ENCODE assay signal across 16 cellular contexts in the genomic region with DNA sequence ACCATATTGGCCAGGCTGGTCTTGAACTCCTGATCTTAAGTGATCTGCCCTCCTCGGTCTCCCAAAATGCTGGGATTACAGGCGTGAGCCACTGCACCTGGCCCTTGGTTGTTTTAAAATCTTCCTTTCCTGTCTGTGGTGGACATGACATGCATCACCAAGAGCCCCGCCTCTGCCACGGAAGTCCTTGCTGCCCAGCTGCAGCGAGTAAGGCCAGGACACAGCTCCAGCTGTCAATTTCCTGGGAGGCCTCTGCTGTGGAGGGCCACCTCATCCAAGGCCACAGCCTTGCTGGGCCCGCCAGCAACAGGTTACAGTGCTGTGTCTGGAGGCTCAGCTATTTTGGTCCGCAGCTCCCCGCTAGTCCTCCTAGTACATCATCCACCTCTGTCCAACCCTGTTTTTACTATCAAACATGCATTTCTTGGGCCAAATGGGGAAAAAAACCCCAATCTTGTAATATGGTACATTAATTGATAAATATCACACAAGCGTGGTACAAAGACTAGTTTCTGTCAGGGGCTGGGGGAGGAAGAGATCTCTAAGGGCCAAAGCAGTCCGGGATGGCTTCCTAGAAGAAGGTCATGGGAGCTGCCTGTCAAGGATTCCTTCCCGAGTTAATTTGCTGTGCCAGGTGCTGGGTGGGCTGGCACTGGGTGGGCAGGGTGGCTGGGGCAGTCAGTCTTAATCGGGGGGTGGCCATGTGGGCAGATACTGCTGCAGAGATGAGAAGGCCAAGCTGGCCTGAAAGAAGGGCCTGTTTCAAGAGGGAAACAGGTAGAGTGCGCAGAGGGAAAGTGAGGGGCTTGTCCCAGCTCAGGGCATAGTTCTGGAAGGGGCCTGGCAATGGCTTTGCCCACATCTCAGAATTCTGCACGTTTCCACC.
A peak's percentile ranks its signal among the peaks of the same experiment; 100 is the strongest.
DNase-seq lines count a peak whose midpoint lies in the region; TF ChIP-seq lines count a peak whose summit lies in the region.
"Had no signal": no experiment of that assay in that cellular context is flagged by ENCODE, and none has a peak within 500 bp of the region (broad histone marks: within the 10 kb centered on the region; RNA-seq: fewer than 3 reads in every experiment).

No MANE protein-coding gene starts in this region.

- peaks cover 27% of the 10 kb centered on the region for H3K27me3 Mint-ChIP-seq in activated CD4-positive, alpha-beta T cell treated with anti-CD3 and anti-CD28 coated beads, Interleukin-2, amount 10 ng/mL, durations not matched to agents 24 days and 14 days

- intact Hi-C loops in sigmoid colon (cut with DNase I) = no loop called here
- intact Hi-C loops in activated CD4-positive, alpha-beta T cell treated with anti-CD3 and anti-CD28 coated beads, Interleukin-2, amount 10 ng/mL, durations not matched to agents 24 days and 14 days (cut with micrococcal nuclease) = no loop called here

- no peak for TF ChIP-seq EP300 in sigmoid colon (IDR thresholded peaks at IDR 0.05)

- peaks cover 6% of the 10 kb centered on the region; the same call in 1 of the 2 replicates for H4K20me1 ChIP-seq in BLaER1

- H3K4me3 ChIP-seq in BLaER1 (no peak overlapping the region), HEK293 (ENCODE audit: low read depth, low read length) (no peak overlapping the region), sigmoid colon (no peak overlapping the region)
- H3K4me3 ChIP-seq: GM23248, K562, Peyer's patch had no signal

- H3K36me3 Mint-ChIP-seq in activated CD4-positive, alpha-beta T cell treated with anti-CD3 and anti-CD28 coated beads, Interleukin-2, amount 10 ng/mL, durations not matched to agents 24 days and 14 days (ENCODE audit: low read depth) = no peaks in the 10 kb centered on the region

- peaks cover 3% of the 10 kb centered on the region for H3K4me1 Mint-ChIP-seq in activated CD4-positive, alpha-beta T cell treated with anti-CD3 and anti-CD28 coated beads, Interleukin-2, amount 10 ng/mL, durations not matched to agents 24 days and 14 days

- H3K9me3 Mint-ChIP-seq in activated CD4-positive, alpha-beta T cell treated with anti-CD3 and anti-CD28 coated beads, Interleukin-2, amount 10 ng/mL, durations not matched to agents 24 days and 14 days = no peaks in the 10 kb centered on the region

- 86 to 89% methylated on average over 14 of the region's 14 CpGs for WGBS in sigmoid colon, 2 donors

- CTCF ChIA-PET in HEK293 (lab: Yijun Ruan, JAX) = interaction anchor here (0.5 to 0.7 kb wide), 4 partner anchors 8 to 75 kb away, joined by 3 to 5 read pairs (median 3); no protein-coding TSS in a partner anchor

- no peak overlapping the region for H3K9ac ChIP-seq in BLaER1
- H3K9ac ChIP-seq: GM23248 had no signal

- TF ChIP-seq CTCF in HEK293 (tag by site-specific recombination; IDR thresholded peaks at IDR 0.05) = no peak
- TF ChIP-seq CTCF in sigmoid colon (IDR thresholded peaks at IDR 0.05) = no peak

- TF ChIP-seq POLR2A in sigmoid colon (IDR thresholded peaks at IDR 0.05) = no peak

- DNase-seq in mesenteric fat pad (ENCODE audit: low spot score) = peak; percentile 65
- DNase-seq in sigmoid colon = peak; percentile 45
- no peak for DNase-seq in activated CD4-positive, alpha-beta T cell treated with anti-CD3 and anti-CD28 coated beads, Interleukin-2, amount 10 ng/mL, durations not matched to agents 24 days and 14 days
- no peak for DNase-seq in NCI-H2081 treated with DMSO at 0.1 percent for 48 hours (lab: John Stamatoyannopoulos, UW)
- no peak for DNase-seq in NCI-H2171 (lab: John Stamatoyannopoulos, UW)
- DNase-seq: HCEC 1CT; NCI-H1105; NCI-H2081; NCI-H748 treated with DMSO at 0.1 percent for 48 hours; NK-92 treated with Interleukin-12 subunit alpha and Interleukin-12 subunit beta, amount 100 ng/mL, for 24 hours; Peyer's patch had no signal

- POLR2A ChIA-PET in HEK293 (lab: Yijun Ruan, JAX) = no interaction called here

- H3K36me3 ChIP-seq in BLaER1 (no peaks in the 10 kb centered on the region), HEK293 (ENCODE audit: control insufficient read depth in 2 of 2, insufficient read depth in 1 of 2, low read length in 2 of 2) (no peaks in the 10 kb centered on the region), sigmoid colon (no peaks in the 10 kb centered on the region)
- H3K36me3 ChIP-seq: Peyer's patch had no signal

- H3K27me3 ChIP-seq in BLaER1 (peaks cover 29% of the 10 kb centered on the region), sigmoid colon (peaks cover 10 to 26% (median 18%) of the 10 kb centered on the region in 3 donors)
- H3K27me3 ChIP-seq: Peyer's patch had no signal

- H3K4me2 ChIP-seq in BLaER1 = peak overlapping the region; percentile 32; the same call in 1 of the 2 replicates

- H3K4me1 ChIP-seq in BLaER1 = peaks cover 9% of the 10 kb centered on the region
- no peaks in the 10 kb centered on the region for H3K4me1 ChIP-seq in HEK293 (ENCODE audit: control insufficient read depth, insufficient read depth, low read length)
- peaks cover 0 to 17% (median 13%) of the 10 kb centered on the region in 4 donors for H3K4me1 ChIP-seq in sigmoid colon

- H3K27ac ChIP-seq in BLaER1 (no peak overlapping the region), HEK293 (ENCODE audit: extremely low read depth, low read depth, low read length) (no peak overlapping the region), sigmoid colon (no peak overlapping the region)
- H3K27ac ChIP-seq: C4-2B, GM23248, Peyer's patch had no signal

- peaks cover 16% of the 10 kb centered on the region for H3K9me3 ChIP-seq in BLaER1
- no peaks in the 10 kb centered on the region for H3K9me3 ChIP-seq in HEK293 (ENCODE audit: control insufficient read depth, insufficient read depth, low read depth, low read length)
- H3K9me3 ChIP-seq in sigmoid colon = no peaks in the 10 kb centered on the region
- H3K9me3 ChIP-seq: Peyer's patch had no signal

- no peak overlapping the region for H3K27ac Mint-ChIP-seq in activated CD4-positive, alpha-beta T cell treated with anti-CD3 and anti-CD28 coated beads, Interleukin-2, amount 10 ng/mL, durations not matched to agents 24 days and 14 days

- no peak overlapping the region for H3K4me3 Mint-ChIP-seq in activated CD4-positive, alpha-beta T cell treated with anti-CD3 and anti-CD28 coated beads, Interleukin-2, amount 10 ng/mL, durations not matched to agents 24 days and 14 days

TF ChIP-seq in HEK293, 187 proteins besides CTCF, POLR2A, EP300 and RAD21:
- TF ChIP-seq ZNF391 (tag by site-specific recombination; IDR thresholded peaks at IDR 0.05; ENCODE audit: borderline replicate concordance, low read depth) (no peak), SCRT1 (tag by site-specific recombination; IDR thresholded peaks at IDR 0.05; ENCODE audit: borderline replicate concordance) (0 out of 2 replicates have a peak, but pooled peaks have one; percentile 13), SCRT2 (tag by site-specific recombination; IDR thresholded peaks at IDR 0.05) (0 out of 2 replicates have a peak, but pooled peaks have one; percentile 42)

Comparison
In these comparisons a context has a peak if more than half of its experiments do, and no peak if none do; other contexts are left out.
1. DNase-seq: peak in mesenteric fat pad (single experiment) and sigmoid colon (single experiment); none in activated CD4-positive, alpha-beta T cell treated with anti-CD3 and anti-CD28 coated beads, Interleukin-2, amount 10 ng/mL, durations not matched to agents 24 days and 14 days (single experiment), NCI-H2081 treated with DMSO at 0.1 percent for 48 hours (single experiment) and NCI-H2171 (single experiment).